1 cellular context compared by ENCODE assay signal in the genomic region with DNA sequence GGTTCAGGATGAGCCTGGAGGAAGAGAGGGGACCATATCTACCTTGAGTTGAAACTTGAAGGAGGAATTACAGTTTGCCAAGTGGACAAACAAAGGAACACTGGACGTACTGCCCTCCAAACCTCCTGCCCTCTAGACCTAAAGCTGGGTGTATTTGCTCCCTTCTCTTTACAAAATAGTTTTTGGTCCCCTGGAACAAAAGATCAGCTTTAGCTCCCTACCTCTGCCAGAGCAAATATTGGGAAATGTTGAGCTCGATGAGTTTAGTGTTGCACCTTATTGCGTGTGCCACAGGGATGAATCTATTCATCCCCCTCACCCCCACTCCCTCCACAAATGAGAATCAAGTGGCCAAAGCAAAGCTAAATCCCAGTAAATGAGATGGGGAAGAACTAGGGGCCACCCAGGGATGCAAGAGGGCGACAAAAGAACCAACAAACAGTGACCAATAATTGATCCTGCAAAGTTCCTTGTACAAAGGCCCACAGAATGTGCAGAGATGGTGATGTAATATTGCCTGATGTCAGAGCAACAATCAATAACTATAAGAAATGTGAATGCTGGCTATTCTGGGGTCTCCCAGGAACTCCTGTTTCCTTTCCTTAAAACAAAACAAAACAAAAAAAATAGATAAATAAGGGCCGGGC.
TF ChIP-seq lines count a peak whose summit lies in the region.

No MANE protein-coding gene starts in this region.

TF ChIP-seq in HepG2, 621 proteins besides CTCF, POLR2A, EP300 and RAD21 (continued from another document):
- TF ChIP-seq ZBTB4 (CRISPR knock-in tag; IDR thresholded peaks at IDR 0.05; ENCODE audit: borderline replicate concordance) (no peak), FOXP4 (CRISPR knock-in tag; IDR thresholded peaks at IDR 0.05) (peak; percentile 94), PRDM15 (CRISPR knock-in tag; IDR thresholded peaks at IDR 0.05) (no peak), ZBTB21 (CRISPR knock-in tag; IDR thresholded peaks at IDR 0.05) (peak; percentile 15; the same call in 1 of the 2 replicates), POGZ (CRISPR knock-in tag; IDR thresholded peaks at IDR 0.05) (0 out of 2 replicates have a peak, but pooled peaks have one; percentile 37), MED1 (CRISPR knock-in tag; IDR thresholded peaks at IDR 0.05) (peak; percentile 88), ZBTB37 (CRISPR knock-in tag; IDR thresholded peaks at IDR 0.05) (peak; percentile 91), ZNF772 (CRISPR knock-in tag; IDR thresholded peaks at IDR 0.05) (0 out of 2 replicates have a peak, but pooled peaks have one; percentile 45), AGO1 (IDR thresholded peaks at IDR 0.05; ENCODE audit: low read depth, low read length, poor library complexity, severe bottlenecking) (no peak), SALL2 (CRISPR knock-in tag; IDR thresholded peaks at IDR 0.05) (no peak), NFYB (CRISPR knock-in tag; IDR thresholded peaks at IDR 0.05) (peak; percentile 48; the same call in 1 of the 2 replicates), ZNF780A (CRISPR knock-in tag; IDR thresholded peaks at IDR 0.05) (0 out of 2 replicates have a peak, but pooled peaks have one; percentile 37), ZNF652 (CRISPR knock-in tag; IDR thresholded peaks at IDR 0.05; ENCODE audit: borderline replicate concordance, low read depth) (peak; percentile 17; the same call in 1 of the 2 replicates), LCORL (IDR thresholded peaks at IDR 0.05) (peak; percentile 76; the same call in 1 of the 2 replicates), LCORL (CRISPR knock-in tag; IDR thresholded peaks at IDR 0.05) (peak; percentile 97), ZNF354B (CRISPR knock-in tag; IDR thresholded peaks at IDR 0.05) (no peak)
- TF ChIP-seq, protein P1, sequence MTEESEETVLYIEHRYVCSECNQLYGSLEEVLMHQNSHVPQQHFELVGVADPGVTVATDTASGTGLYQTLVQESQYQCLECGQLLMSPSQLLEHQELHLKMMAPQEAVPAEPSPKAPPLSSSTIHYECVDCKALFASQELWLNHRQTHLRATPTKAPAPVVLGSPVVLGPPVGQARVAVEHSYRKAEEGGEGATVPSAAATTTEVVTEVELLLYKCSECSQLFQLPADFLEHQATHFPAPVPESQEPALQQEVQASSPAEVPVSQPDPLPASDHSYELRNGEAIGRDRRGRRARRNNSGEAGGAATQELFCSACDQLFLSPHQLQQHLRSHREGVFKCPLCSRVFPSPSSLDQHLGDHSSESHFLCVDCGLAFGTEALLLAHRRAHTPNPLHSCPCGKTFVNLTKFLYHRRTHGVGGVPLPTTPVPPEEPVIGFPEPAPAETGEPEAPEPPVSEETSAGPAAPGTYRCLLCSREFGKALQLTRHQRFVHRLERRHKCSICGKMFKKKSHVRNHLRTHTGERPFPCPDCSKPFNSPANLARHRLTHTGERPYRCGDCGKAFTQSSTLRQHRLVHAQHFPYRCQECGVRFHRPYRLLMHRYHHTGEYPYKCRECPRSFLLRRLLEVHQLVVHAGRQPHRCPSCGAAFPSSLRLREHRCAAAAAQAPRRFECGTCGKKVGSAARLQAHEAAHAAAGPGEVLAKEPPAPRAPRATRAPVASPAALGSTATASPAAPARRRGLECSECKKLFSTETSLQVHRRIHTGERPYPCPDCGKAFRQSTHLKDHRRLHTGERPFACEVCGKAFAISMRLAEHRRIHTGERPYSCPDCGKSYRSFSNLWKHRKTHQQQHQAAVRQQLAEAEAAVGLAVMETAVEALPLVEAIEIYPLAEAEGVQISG (CRISPR knock-in tag; IDR thresholded peaks at IDR 0.05) = peak; percentile 61
- TF ChIP-seq, protein P2, sequence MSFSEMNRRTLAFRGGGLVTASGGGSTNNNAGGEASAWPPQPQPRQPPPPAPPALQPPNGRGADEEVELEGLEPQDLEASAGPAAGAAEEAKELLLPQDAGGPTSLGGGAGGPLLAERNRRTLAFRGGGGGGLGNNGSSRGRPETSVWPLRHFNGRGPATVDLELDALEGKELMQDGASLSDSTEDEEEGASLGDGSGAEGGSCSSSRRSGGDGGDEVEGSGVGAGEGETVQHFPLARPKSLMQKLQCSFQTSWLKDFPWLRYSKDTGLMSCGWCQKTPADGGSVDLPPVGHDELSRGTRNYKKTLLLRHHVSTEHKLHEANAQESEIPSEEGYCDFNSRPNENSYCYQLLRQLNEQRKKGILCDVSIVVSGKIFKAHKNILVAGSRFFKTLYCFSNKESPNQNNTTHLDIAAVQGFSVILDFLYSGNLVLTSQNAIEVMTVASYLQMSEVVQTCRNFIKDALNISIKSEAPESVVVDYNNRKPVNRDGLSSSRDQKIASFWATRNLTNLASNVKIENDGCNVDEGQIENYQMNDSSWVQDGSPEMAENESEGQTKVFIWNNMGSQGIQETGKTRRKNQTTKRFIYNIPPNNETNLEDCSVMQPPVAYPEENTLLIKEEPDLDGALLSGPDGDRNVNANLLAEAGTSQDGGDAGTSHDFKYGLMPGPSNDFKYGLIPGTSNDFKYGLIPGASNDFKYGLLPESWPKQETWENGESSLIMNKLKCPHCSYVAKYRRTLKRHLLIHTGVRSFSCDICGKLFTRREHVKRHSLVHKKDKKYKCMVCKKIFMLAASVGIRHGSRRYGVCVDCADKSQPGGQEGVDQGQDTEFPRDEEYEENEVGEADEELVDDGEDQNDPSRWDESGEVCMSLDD (CRISPR knock-in tag; IDR thresholded peaks at IDR 0.05; ENCODE audit: borderline replicate concordance) = 0 out of 2 replicates have a peak, but pooled peaks have one; percentile 15
